ENCODE assay signal across 8 cellular contexts in the genomic region with DNA sequence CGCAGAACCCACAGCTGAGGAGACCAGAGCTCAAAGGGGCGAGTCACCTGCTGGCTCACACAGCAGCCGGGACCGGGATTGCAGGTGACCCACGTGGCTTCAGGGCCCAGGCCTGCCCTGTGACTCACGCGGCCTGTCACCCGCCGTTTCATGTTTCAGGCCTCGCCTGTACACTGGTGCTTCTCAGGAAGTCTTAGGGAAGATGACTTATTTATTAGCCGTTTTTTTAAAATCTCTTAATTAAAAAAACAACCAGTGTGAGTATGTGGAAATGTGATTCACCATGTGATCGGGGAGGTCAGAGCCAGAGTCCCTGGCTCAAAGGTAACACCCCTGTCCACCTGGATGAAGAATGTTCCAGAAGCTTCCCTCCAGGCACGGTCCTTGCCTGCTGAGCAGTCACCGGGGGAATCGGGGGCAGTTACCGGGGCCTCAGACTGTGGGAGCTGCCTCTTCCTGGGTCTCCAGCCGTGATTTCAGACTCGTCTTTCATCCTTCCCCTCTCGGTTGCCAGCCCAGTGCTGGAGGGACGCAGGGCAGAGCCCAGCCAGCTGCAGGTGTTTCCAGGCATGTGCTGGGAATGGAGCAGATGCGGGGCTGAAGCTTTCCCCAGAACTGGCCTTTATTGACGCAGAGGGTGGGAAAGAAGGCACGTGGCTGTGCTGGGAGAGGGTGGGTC. TPM values are rescaled to one million over a fixed set of nuclear protein-coding genes. Genes with fewer than 3 reads are reported as not detected.
DNase-seq lines count a peak whose midpoint lies in the region; ATAC-seq and TF ChIP-seq lines count a peak whose summit lies in the region.

No MANE protein-coding gene starts in this region.

- no peaks in the 10 kb centered on the region for H3K27me3 Mint-ChIP-seq in CD4-positive, CD25-positive, alpha-beta regulatory T cell

- no peak for DNase-seq in CD4-positive, CD25-positive, alpha-beta regulatory T cell
- DNase-seq in NCI-H226, result peak; percentile 72
- DNase-seq in brain microvascular endothelial cell, result peak; percentile 65
- DNase-seq in stimulated activated effector memory CD8-positive, alpha-beta T cell treated with anti-CD3 and anti-CD28 coated beads, Interleukin-12 subunit alpha, Interleukin-12 subunit beta, amount 100 ng/mL, for 72 hours (ENCODE audit: low spot score in 2 of 2), result no peak
- DNase-seq in DMS114 treated with DMSO at 0.1 percent for 48 hours (lab: John Stamatoyannopoulos, UW; ENCODE audit: unreplicated experiment), result no peak

- 52% methylated on average over 23 of the region's 23 CpGs for WGBS in liver

- peak; percentile 43 to 64 for ATAC-seq in CD4-positive, CD25-positive, alpha-beta regulatory T cell (ENCODE audit: low read depth in 2 of 2)
- peak; percentile 91 for ATAC-seq in stimulated activated effector memory CD8-positive, alpha-beta T cell treated with anti-CD3 and anti-CD28 coated beads, Interleukin-12 subunit alpha, Interleukin-12 subunit beta, amount 100 ng/mL, for 72 hours
- ATAC-seq in HG03442 (IDR thresholded peaks at IDR 0.05; ENCODE audit: unreplicated experiment) (no peak), HG02623 (IDR thresholded peaks at IDR 0.05; ENCODE audit: unreplicated experiment) (no peak)

- no peak overlapping the region for H3K4me3 Mint-ChIP-seq in CD4-positive, CD25-positive, alpha-beta regulatory T cell
- no peak overlapping the region for H3K4me3 Mint-ChIP-seq in stimulated activated effector memory CD8-positive, alpha-beta T cell treated with anti-CD3 and anti-CD28 coated beads, Interleukin-12 subunit alpha, Interleukin-12 subunit beta, amount 100 ng/mL, for 72 hours

- H3K9ac ChIP-seq in liver (ENCODE audit: low read depth in 1 of 2, low read length in 2 of 2), result peak overlapping the region in 1 of 2 donors; percentile 33

- no peaks in the 10 kb centered on the region for H3K9me3 Mint-ChIP-seq in CD4-positive, CD25-positive, alpha-beta regulatory T cell
- no peaks in the 10 kb centered on the region for H3K9me3 Mint-ChIP-seq in stimulated activated effector memory CD8-positive, alpha-beta T cell treated with anti-CD3 and anti-CD28 coated beads, Interleukin-12 subunit alpha, Interleukin-12 subunit beta, amount 100 ng/mL, for 72 hours

- TF ChIP-seq RAD21 in liver (IDR thresholded peaks at IDR 0.05), result peak in 1 of 2 donors; percentile 25

- H3K4me1 ChIP-seq in CD4-positive, CD25-positive, alpha-beta regulatory T cell (ENCODE audit: control insufficient read depth, insufficient read depth, low read length, poor library complexity, severe bottlenecking), result no peaks in the 10 kb centered on the region
- peaks cover 27 to 82% (median 65%) of the 10 kb centered on the region in 4 donors for H3K4me1 ChIP-seq in liver (ENCODE audit: control insufficient read depth in 4 of 4, insufficient read depth in 4 of 4, low read length in 3 of 4)

- H3K36me3 ChIP-seq in CD4-positive, CD25-positive, alpha-beta regulatory T cell (ENCODE audit: control insufficient read depth, insufficient read depth, low read length), result no peaks in the 10 kb centered on the region
- H3K36me3 ChIP-seq in brain microvascular endothelial cell (replicated peaks), result no peaks in the 10 kb centered on the region
- no peaks in the 10 kb centered on the region for H3K36me3 ChIP-seq in liver (ENCODE audit: control insufficient read depth in 4 of 4, insufficient read depth in 3 of 4, low read depth in 1 of 4, low read length in 3 of 4)

- no peak for TF ChIP-seq CTCF in brain microvascular endothelial cell (IDR thresholded peaks at IDR 0.05; ENCODE audit: low read depth, low read length, missing control alignments)
- TF ChIP-seq CTCF in liver (IDR thresholded peaks at IDR 0.05; ENCODE audit: low read depth, low read length, missing input control), result no peak

- no peak overlapping the region for H3K27ac ChIP-seq in CD4-positive, CD25-positive, alpha-beta regulatory T cell (ENCODE audit: insufficient read depth, low read length, poor library complexity, severe bottlenecking)
- H3K27ac ChIP-seq in brain microvascular endothelial cell (peak overlapping the region; percentile 41), liver (ENCODE audit: low read depth in 1 of 2, low read length in 2 of 2) (peak overlapping the region; percentile 62 to 63)

- H3K9me3 ChIP-seq in CD4-positive, CD25-positive, alpha-beta regulatory T cell (ENCODE audit: control insufficient read depth in 2 of 2, low read length in 2 of 2), result no peaks in the 10 kb centered on the region
- no peaks in the 10 kb centered on the region for H3K9me3 ChIP-seq in liver (ENCODE audit: control insufficient read depth in 4 of 4, low read length in 3 of 4)

- peak overlapping the region; percentile 42 to 86 (median 60) for H3K27ac Mint-ChIP-seq in CD4-positive, CD25-positive, alpha-beta regulatory T cell
- H3K27ac Mint-ChIP-seq in stimulated activated effector memory CD8-positive, alpha-beta T cell treated with anti-CD3 and anti-CD28 coated beads, Interleukin-12 subunit alpha, Interleukin-12 subunit beta, amount 100 ng/mL, for 72 hours, result peak overlapping the region; percentile 26

- H3K4me3 ChIP-seq in CD4-positive, CD25-positive, alpha-beta regulatory T cell (ENCODE audit: low read depth, low read length), result no peak overlapping the region
- H3K4me3 ChIP-seq in brain microvascular endothelial cell (ENCODE audit: low read depth, low read length) (no peak overlapping the region), liver (ENCODE audit: low read depth in 1 of 3, low read length in 3 of 3) (no peak overlapping the region)

- in situ Hi-C loops in brain microvascular endothelial cell (cut with HindIII; ENCODE audit: low pct_ligation_motif_present, low sequenced_read_pairs), result loop anchor here (25.0 kb wide), 1 partner anchor 218 kb away; no protein-coding TSS in a partner anchor

- no peaks in the 10 kb centered on the region for H3K27me3 ChIP-seq in CD4-positive, CD25-positive, alpha-beta regulatory T cell (ENCODE audit: control insufficient read depth, insufficient read depth, low read length)
- H3K27me3 ChIP-seq in brain microvascular endothelial cell (replicated peaks) (no peaks in the 10 kb centered on the region), liver (ENCODE audit: control insufficient read depth in 4 of 4, insufficient read depth in 4 of 4, low read length in 3 of 4) (no peaks in the 10 kb centered on the region)

- H3K4me1 Mint-ChIP-seq in CD4-positive, CD25-positive, alpha-beta regulatory T cell, result peaks cover 8 to 42% (median 27%) of the 10 kb centered on the region in 4 donors
- peaks cover 67% of the 10 kb centered on the region for H3K4me1 Mint-ChIP-seq in stimulated activated effector memory CD8-positive, alpha-beta T cell treated with anti-CD3 and anti-CD28 coated beads, Interleukin-12 subunit alpha, Interleukin-12 subunit beta, amount 100 ng/mL, for 72 hours

- H3K36me3 Mint-ChIP-seq in CD4-positive, CD25-positive, alpha-beta regulatory T cell, result peaks cover 8% of the 10 kb centered on the region
- peaks cover 5% of the 10 kb centered on the region for H3K36me3 Mint-ChIP-seq in stimulated activated effector memory CD8-positive, alpha-beta T cell treated with anti-CD3 and anti-CD28 coated beads, Interleukin-12 subunit alpha, Interleukin-12 subunit beta, amount 100 ng/mL, for 72 hours

TF ChIP-seq in liver, 16 proteins besides CTCF, POLR2A, EP300 and RAD21:
- TF ChIP-seq MAX (IDR thresholded peaks at IDR 0.05) (peak; percentile 92), JUND (IDR thresholded peaks at IDR 0.05) (peak; percentile 23 to 73), HNF4G (IDR thresholded peaks at IDR 0.05) (no peak), RXRA (IDR thresholded peaks at IDR 0.05) (peak in 1 of 2 donors; percentile 49), YY1 (IDR thresholded peaks at IDR 0.05) (peak; percentile 22), HNF4A (conservative IDR thresholded peaks at IDR 0.05) (peak in 1 of 2 donors; percentile 63)

RNA-seq across cellular contexts. Expression of gene CMIP, which starts 49.3 kb away (rescaled TPM):
- total RNA-seq in CD4-positive, CD25-positive, alpha-beta regulatory T cell, result 49.7 TPM
- under 1 TPM; 0.21 to 0.96 (median 0.76) TPM for polyA plus RNA-seq in CD4-positive, CD25-positive, alpha-beta regulatory T cell
- total RNA-seq in liver, result 10 to 100 TPM; 14.1 to 15.6 TPM
- polyA plus RNA-seq in liver, result 1 to 10 TPM; 1.7 to 6.1 TPM

Comparison
In these comparisons a context has a peak if more than half of its experiments do, and no peak if none do; other contexts are left out.
1. ATAC-seq: peak in CD4-positive, CD25-positive, alpha-beta regulatory T cell (2 of 2) and stimulated activated effector memory CD8-positive, alpha-beta T cell treated with anti-CD3 and anti-CD28 coated beads, Interleukin-12 subunit alpha, Interleukin-12 subunit beta, amount 100 ng/mL, for 72 hours (single experiment); none in HG03442 (single experiment) and HG02623 (single experiment).
2. DNase-seq: peak in NCI-H226 (single experiment) and brain microvascular endothelial cell (single experiment); none in CD4-positive, CD25-positive, alpha-beta regulatory T cell (0 of 3), stimulated activated effector memory CD8-positive, alpha-beta T cell treated with anti-CD3 and anti-CD28 coated beads, Interleukin-12 subunit alpha, Interleukin-12 subunit beta, amount 100 ng/mL, for 72 hours (0 of 2) and DMS114 treated with DMSO at 0.1 percent for 48 hours (single experiment).